Comparison of ENCODE assay signal across 26 cellular contexts in genomic region chr2:25817006-25817405, GRCh38.
A peak's percentile ranks its signal among the peaks of the same experiment; 100 is the strongest.
DNase-seq lines count a peak whose midpoint lies in the region; ATAC-seq and TF ChIP-seq lines count a peak whose summit lies in the region.
"Had no signal": no experiment of that assay in that cellular context is flagged by ENCODE, and none has a peak within 500 bp of the region (broad histone marks: within the 10 kb centered on the region; RNA-seq: fewer than 3 reads in every experiment).

No MANE protein-coding gene starts in this region.

- POLR2A ChIA-PET in activated CD4-positive, alpha-beta T cell treated with anti-CD3 and anti-CD28 coated beads for 36 hours (lab: Charles Lee) = interaction anchor here (0.8 to 1.7 kb wide), 6 partner anchors 12 to 62 kb away, joined by 4 to 10 read pairs (median 7); no protein-coding TSS in a partner anchor

- H3K4me1 Mint-ChIP-seq in activated CD4-positive, alpha-beta T cell treated with anti-CD3 and anti-CD28 coated beads for 36 hours = peaks cover 66% of the 10 kb centered on the region
- H3K4me1 Mint-ChIP-seq in CD4-positive, CD25-positive, alpha-beta regulatory T cell = peaks cover 29 to 77% (median 61%) of the 10 kb centered on the region in 4 donors
- H3K4me1 Mint-ChIP-seq in activated T-helper 1 cell treated with anti-CD3 and anti-CD28 coated beads, Interleukin-12 subunit alpha, Interleukin-12 subunit beta, Interleukin-2, Interleukin-4 antibody, amounts not matched to agents 30 ng/mL and 10 ng/mL and 1 ng/mL, durations not matched to agents 14 hours and 24 hours and 36 hours (ENCODE audit: low read depth) = peaks cover 57% of the 10 kb centered on the region
- H3K4me1 Mint-ChIP-seq in effector memory CD8-positive, alpha-beta T cell (ENCODE audit: low read depth in 2 of 2) = peaks cover 29 to 58% of the 10 kb centered on the region in 2 donors

- peak overlapping the region; percentile 28 for H3K4me3 ChIP-seq in CD4-positive, CD25-positive, alpha-beta regulatory T cell (ENCODE audit: low read depth, low read length)
- H3K4me3 ChIP-seq in left lung = no peak overlapping the region
- H3K4me3 ChIP-seq: A549, heart right ventricle, lower lobe of right lung, MG63, SJCRH30, vagina had no signal

- H3K27me3 Mint-ChIP-seq in activated CD4-positive, alpha-beta T cell treated with anti-CD3 and anti-CD28 coated beads for 36 hours = no peaks in the 10 kb centered on the region
- H3K27me3 Mint-ChIP-seq in CD4-positive, CD25-positive, alpha-beta regulatory T cell = peaks cover 2% of the 10 kb centered on the region
- peaks cover 2% of the 10 kb centered on the region for H3K27me3 Mint-ChIP-seq in activated T-helper 1 cell treated with anti-CD3 and anti-CD28 coated beads, Interleukin-12 subunit alpha, Interleukin-12 subunit beta, Interleukin-2, Interleukin-4 antibody, amounts not matched to agents 30 ng/mL and 10 ng/mL and 1 ng/mL, durations not matched to agents 14 hours and 24 hours and 36 hours (ENCODE audit: insufficient read depth)
- H3K27me3 Mint-ChIP-seq in effector memory CD8-positive, alpha-beta T cell = no peaks in the 10 kb centered on the region
- H3K27me3 Mint-ChIP-seq: naive thymus-derived CD8-positive, alpha-beta T cell had no signal

- peaks cover 11% of the 10 kb centered on the region for H3K4me1 ChIP-seq in CD4-positive, CD25-positive, alpha-beta regulatory T cell (ENCODE audit: control insufficient read depth, insufficient read depth, low read length, poor library complexity, severe bottlenecking)
- H3K4me1 ChIP-seq in left lung = no peaks in the 10 kb centered on the region
- H3K4me1 ChIP-seq: lower lobe of right lung had no signal

- intact Hi-C loops in activated CD4-positive, alpha-beta T cell treated with anti-CD3 and anti-CD28 coated beads for 36 hours (cut with DNase I, micrococcal nuclease) = loop anchor here (1.0 to 2.0 kb wide), 8 partner anchors 8 to 530 kb away; partner anchors contain the start of genes ADGRF3 (in 1 of the 2) and SELENOI (in 1 of the 2)
- intact Hi-C loops in activated T-helper 1 cell treated with anti-CD3 and anti-CD28 coated beads, Interleukin-12 subunit alpha, Interleukin-12 subunit beta, Interleukin-2, Interleukin-4 antibody, amounts not matched to agents 30 ng/mL and 10 ng/mL and 1 ng/mL, durations not matched to agents 14 hours and 24 hours and 36 hours (cut with micrococcal nuclease) = loop anchor here (1.0 to 2.0 kb wide), 6 partner anchors 8 to 230 kb away; no protein-coding TSS in a partner anchor
- intact Hi-C loops in left lung (cut with DNase I) = no loop called here

- DNase-seq in activated CD4-positive, alpha-beta T cell treated with anti-CD3 and anti-CD28 coated beads for 36 hours = no peak
- DNase-seq in activated CD4-positive, alpha-beta T cell treated with anti-CD3 and anti-CD28 coated beads for 1 hour = no peak
- DNase-seq in CD4-positive, CD25-positive, alpha-beta regulatory T cell = no peak
- DNase-seq in activated T-helper 1 cell treated with anti-CD3 and anti-CD28 coated beads, Interleukin-12 subunit alpha, Interleukin-12 subunit beta, Interleukin-2, Interleukin-4 antibody, amounts not matched to agents 30 ng/mL and 10 ng/mL and 1 ng/mL, durations not matched to agents 14 hours and 24 hours and 36 hours (ENCODE audit: low spot score) = no peak
- no peak for DNase-seq in effector memory CD8-positive, alpha-beta T cell
- DNase-seq in NCI-H526 treated with DMSO at 0.1 percent for 48 hours (lab: John Stamatoyannopoulos, UW) (no peak), left lung (no peak), NCI-H2107 (lab: John Stamatoyannopoulos, UW) (no peak)
- DNase-seq: anterior cingulate cortex; DMS153; effector memory CD4-positive, alpha-beta T cell; erythroblast; foreskin melanocyte; heart right ventricle; KBM-7; kidney glomerular epithelial cell; lower lobe of right lung; MG63; NCI-H2081; NCI-H226; NCI-H748 treated with DMSO at 0.1 percent for 48 hours; SJCRH30; stimulated activated naive CD4-positive, alpha-beta T cell treated with Interleukin-2 at 50 U/mL for 16 hours had no signal

- no peak overlapping the region for H3K4me3 Mint-ChIP-seq in activated CD4-positive, alpha-beta T cell treated with anti-CD3 and anti-CD28 coated beads for 36 hours
- H3K4me3 Mint-ChIP-seq in CD4-positive, CD25-positive, alpha-beta regulatory T cell = no peak overlapping the region
- H3K4me3 Mint-ChIP-seq in activated T-helper 1 cell treated with anti-CD3 and anti-CD28 coated beads, Interleukin-12 subunit alpha, Interleukin-12 subunit beta, Interleukin-2, Interleukin-4 antibody, amounts not matched to agents 30 ng/mL and 10 ng/mL and 1 ng/mL, durations not matched to agents 14 hours and 24 hours and 36 hours = no peak overlapping the region
- H3K4me3 Mint-ChIP-seq in effector memory CD8-positive, alpha-beta T cell = peak overlapping the region in 1 of 2 donors; percentile 56

- H3K9me3 ChIP-seq in CD4-positive, CD25-positive, alpha-beta regulatory T cell (ENCODE audit: control insufficient read depth in 2 of 2, low read length in 2 of 2) = no peaks in the 10 kb centered on the region
- no peaks in the 10 kb centered on the region for H3K9me3 ChIP-seq in left lung
- H3K9me3 ChIP-seq: A549, heart right ventricle, lower lobe of right lung, MG63, SJCRH30, vagina had no signal

- no peaks in the 10 kb centered on the region for H3K36me3 ChIP-seq in CD4-positive, CD25-positive, alpha-beta regulatory T cell (ENCODE audit: control insufficient read depth, insufficient read depth, low read length)
- peaks cover 0 to 7% of the 10 kb centered on the region in 2 donors for H3K36me3 ChIP-seq in left lung
- H3K36me3 ChIP-seq: heart right ventricle, lower lobe of right lung, MG63, SJCRH30, vagina had no signal

- CTCF ChIA-PET in activated CD4-positive, alpha-beta T cell treated with anti-CD3 and anti-CD28 coated beads for 36 hours (lab: Charles Lee) = interaction anchor here (0.6 to 2.6 kb wide), 9 partner anchors 10 to 139 kb away, joined by 3 to 15 read pairs (median 3); no protein-coding TSS in a partner anchor

- H3K36me3 Mint-ChIP-seq in activated CD4-positive, alpha-beta T cell treated with anti-CD3 and anti-CD28 coated beads for 36 hours (ENCODE audit: low read depth) = peaks cover 21% of the 10 kb centered on the region
- H3K36me3 Mint-ChIP-seq in CD4-positive, CD25-positive, alpha-beta regulatory T cell = peaks cover 23% of the 10 kb centered on the region
- peaks cover 17% of the 10 kb centered on the region for H3K36me3 Mint-ChIP-seq in activated T-helper 1 cell treated with anti-CD3 and anti-CD28 coated beads, Interleukin-12 subunit alpha, Interleukin-12 subunit beta, Interleukin-2, Interleukin-4 antibody, amounts not matched to agents 30 ng/mL and 10 ng/mL and 1 ng/mL, durations not matched to agents 14 hours and 24 hours and 36 hours (ENCODE audit: low read depth)
- H3K36me3 Mint-ChIP-seq in effector memory CD8-positive, alpha-beta T cell (ENCODE audit: insufficient read depth) = peaks cover 17% of the 10 kb centered on the region

- no peaks in the 10 kb centered on the region for H3K9me3 Mint-ChIP-seq in activated CD4-positive, alpha-beta T cell treated with anti-CD3 and anti-CD28 coated beads for 36 hours (ENCODE audit: low read depth)
- H3K9me3 Mint-ChIP-seq in CD4-positive, CD25-positive, alpha-beta regulatory T cell = peaks cover 0 to 3% (median 0%) of the 10 kb centered on the region in 7 donors
- H3K9me3 Mint-ChIP-seq in activated T-helper 1 cell treated with anti-CD3 and anti-CD28 coated beads, Interleukin-12 subunit alpha, Interleukin-12 subunit beta, Interleukin-2, Interleukin-4 antibody, amounts not matched to agents 30 ng/mL and 10 ng/mL and 1 ng/mL, durations not matched to agents 14 hours and 24 hours and 36 hours = peaks cover 3% of the 10 kb centered on the region
- H3K9me3 Mint-ChIP-seq in effector memory CD8-positive, alpha-beta T cell = no peaks in the 10 kb centered on the region
- H3K9me3 Mint-ChIP-seq: naive thymus-derived CD8-positive, alpha-beta T cell had no signal

- no peaks in the 10 kb centered on the region for H3K27me3 ChIP-seq in CD4-positive, CD25-positive, alpha-beta regulatory T cell (ENCODE audit: control insufficient read depth, insufficient read depth, low read length)
- H3K27me3 ChIP-seq in left lung = no peaks in the 10 kb centered on the region
- H3K27me3 ChIP-seq: heart right ventricle, MG63, SJCRH30, vagina had no signal

- no peak overlapping the region for H3K27ac ChIP-seq in CD4-positive, CD25-positive, alpha-beta regulatory T cell (ENCODE audit: insufficient read depth, low read length, poor library complexity, severe bottlenecking)
- H3K27ac ChIP-seq in left lung = no peak overlapping the region
- H3K27ac ChIP-seq: A549, heart right ventricle, lower lobe of right lung, SJCRH30, vagina had no signal

- no peak for TF ChIP-seq CTCF in left lung (IDR thresholded peaks at IDR 0.05)

- peak overlapping the region; percentile 56 for H3K27ac Mint-ChIP-seq in activated CD4-positive, alpha-beta T cell treated with anti-CD3 and anti-CD28 coated beads for 36 hours
- peak overlapping the region in 1 of 3 donors; percentile 76 for H3K27ac Mint-ChIP-seq in CD4-positive, CD25-positive, alpha-beta regulatory T cell
- H3K27ac Mint-ChIP-seq in activated T-helper 1 cell treated with anti-CD3 and anti-CD28 coated beads, Interleukin-12 subunit alpha, Interleukin-12 subunit beta, Interleukin-2, Interleukin-4 antibody, amounts not matched to agents 30 ng/mL and 10 ng/mL and 1 ng/mL, durations not matched to agents 14 hours and 24 hours and 36 hours = peak overlapping the region; percentile 59
- H3K27ac Mint-ChIP-seq in effector memory CD8-positive, alpha-beta T cell = peak overlapping the region; percentile 41 to 57

- no peak for ATAC-seq in activated CD4-positive, alpha-beta T cell treated with anti-CD3 and anti-CD28 coated beads for 36 hours
- no peak for ATAC-seq in CD4-positive, CD25-positive, alpha-beta regulatory T cell (ENCODE audit: low read depth in 2 of 2)
- no peak for ATAC-seq in effector memory CD8-positive, alpha-beta T cell (replicated peaks)
- no peak for ATAC-seq in left lung
- ATAC-seq: A549, lower lobe of right lung had no signal

Comparison
In these comparisons a context has a peak if more than half of its experiments do, and no peak if none do; other contexts are left out.
1. intact Hi-C loops: an anchor here in activated CD4-positive, alpha-beta T cell treated with anti-CD3 and anti-CD28 coated beads for 36 hours (1.0 to 2.0 kb wide) and activated T-helper 1 cell treated with anti-CD3 and anti-CD28 coated beads, Interleukin-12 subunit alpha, Interleukin-12 subunit beta, Interleukin-2, Interleukin-4 antibody, amounts not matched to agents 30 ng/mL and 10 ng/mL and 1 ng/mL, durations not matched to agents 14 hours and 24 hours and 36 hours (1.0 to 2.0 kb wide); none called in left lung.